In genomic region chr11:118411523-118411922, GRCh38 we compare ENCODE assay signal across 18 cellular contexts. TPM values are rescaled to one million over a fixed set of nuclear protein-coding genes. Genes with fewer than 3 reads are reported as not detected.
DNase-seq lines count a peak whose midpoint lies in the region; ATAC-seq, FAIRE-seq and TF ChIP-seq lines count a peak whose summit lies in the region.
"Had no signal": no experiment of that assay in that cellular context is flagged by ENCODE, and none has a peak within 500 bp of the region (broad histone marks: within the 10 kb centered on the region; RNA-seq: fewer than 3 reads in every experiment).

No MANE protein-coding gene starts in this region.

- no peak for TF ChIP-seq CTCF in GM12878 (IDR thresholded peaks at IDR 0.05 in 2 of 3, conservative IDR thresholded peaks at IDR 0.05 in 1 of 3; ENCODE audit: control insufficient read depth in 2 of 3, extremely low read depth in 1 of 3, insufficient read depth in 1 of 3, low read depth in 3 of 3, low read length in 3 of 3)

- H3K4me3 Mint-ChIP-seq in activated T-cell treated with anti-CD3 and anti-CD28 coated beads, Interleukin-2, amount 50 U/mL, for 24 hours, result no peak overlapping the region
- no peak overlapping the region for H3K4me3 Mint-ChIP-seq in activated T-cell treated with anti-CD3 and anti-CD28 coated beads, Interleukin-2, amount 50 U/mL, for 4 hours
- no peak overlapping the region for H3K4me3 Mint-ChIP-seq in stimulated activated memory B cell treated with anti-CD40 and anti-IgM and Interleukin-4, amounts not matched to agents 10 μg/mL and 1 μg/mL and 100 μg/mL, for 72 hours
- H3K4me3 Mint-ChIP-seq: CD8-positive, alpha-beta memory T cell had no signal

- no peak for ATAC-seq in activated T-cell treated with anti-CD3 and anti-CD28 coated beads, Interleukin-2, amount 50 U/mL, for 4 hours
- ATAC-seq in GM12878, result peak; percentile 54
- no peak for ATAC-seq in stimulated activated memory B cell treated with anti-CD40 and anti-IgM and Interleukin-4, amounts not matched to agents 10 μg/mL and 1 μg/mL and 100 μg/mL, for 72 hours
- ATAC-seq: A549 had no signal

- H3K36me3 Mint-ChIP-seq in activated T-cell treated with anti-CD3 and anti-CD28 coated beads, Interleukin-2, amount 50 U/mL, for 24 hours (ENCODE audit: low read depth), result peaks cover 56% of the 10 kb centered on the region
- peaks cover 20% of the 10 kb centered on the region for H3K36me3 Mint-ChIP-seq in activated T-cell treated with anti-CD3 and anti-CD28 coated beads, Interleukin-2, amount 50 U/mL, for 4 hours (ENCODE audit: insufficient read depth)
- H3K36me3 Mint-ChIP-seq in stimulated activated memory B cell treated with anti-CD40 and anti-IgM and Interleukin-4, amounts not matched to agents 10 μg/mL and 1 μg/mL and 100 μg/mL, for 72 hours, result peaks cover 39% of the 10 kb centered on the region

- H3K4me1 Mint-ChIP-seq in activated T-cell treated with anti-CD3 and anti-CD28 coated beads, Interleukin-2, amount 50 U/mL, for 24 hours (ENCODE audit: low read depth), result peaks cover 15% of the 10 kb centered on the region
- peaks cover 17% of the 10 kb centered on the region for H3K4me1 Mint-ChIP-seq in activated T-cell treated with anti-CD3 and anti-CD28 coated beads, Interleukin-2, amount 50 U/mL, for 4 hours (ENCODE audit: low read depth)
- H3K4me1 Mint-ChIP-seq in stimulated activated memory B cell treated with anti-CD40 and anti-IgM and Interleukin-4, amounts not matched to agents 10 μg/mL and 1 μg/mL and 100 μg/mL, for 72 hours, result peaks cover 16% of the 10 kb centered on the region

- WGBS in GM12878 (ENCODE audit: insufficient coverage, insufficient replicate concordance, low lambda C conversion rate, missing lambda C conversion rate), result 49% methylated on average over 3 of the region's 3 CpGs

- H3K4me3 ChIP-seq in GM12878, result no peak overlapping the region
- H3K4me3 ChIP-seq: A549, SJCRH30 had no signal

- in situ Hi-C loops in GM12878 (cut with MboI), result no loop called here

- H3K27ac ChIP-seq in GM12878 (ENCODE audit: control insufficient read depth, insufficient read depth), result no peak overlapping the region; the same call in 1 of the 2 replicates
- H3K27ac ChIP-seq: A549, SJCRH30 had no signal

- CTCF ChIA-PET in GM12878 (lab: Yijun Ruan, JAX), result interaction anchor here (0.6 kb wide), 1 partner anchor 92 kb away, joined by 3 read pairs; no protein-coding TSS in a partner anchor

- H4K20me1 ChIP-seq in GM12878 (ENCODE audit: control insufficient read depth, insufficient read depth), result no peaks in the 10 kb centered on the region

- TF ChIP-seq RAD21 in GM12878 (IDR thresholded peaks at IDR 0.05; ENCODE audit: insufficient read depth, low read depth, low read length), result no peak

- H3K27me3 ChIP-seq in GM12878 (replicated peaks in 1 of 2; ENCODE audit: control insufficient read depth in 2 of 2, insufficient read depth in 2 of 2, low read length in 1 of 2), result no peaks in the 10 kb centered on the region
- H3K27me3 ChIP-seq: SJCRH30 had no signal

- intact Hi-C loops in GM12878 (cut with micrococcal nuclease; ENCODE audit: unreplicated experiment), result no loop called here

- POLR2A ChIA-PET in GM12878 (lab: Charles Lee), result interaction anchor here (1.0 to 1.3 kb wide), 3 partner anchors 9 to 33 kb away, joined by 3 to 4 read pairs (median 3); no protein-coding TSS in a partner anchor

- H3K27ac Mint-ChIP-seq in activated T-cell treated with anti-CD3 and anti-CD28 coated beads, Interleukin-2, amount 50 U/mL, for 24 hours, result peak overlapping the region; percentile 13
- peak overlapping the region; percentile 52 for H3K27ac Mint-ChIP-seq in stimulated activated memory B cell treated with anti-CD40 and anti-IgM and Interleukin-4, amounts not matched to agents 10 μg/mL and 1 μg/mL and 100 μg/mL, for 72 hours

- H3K79me2 ChIP-seq in GM12878 (ENCODE audit: control insufficient read depth, insufficient read depth, low read length), result peaks cover 8% of the 10 kb centered on the region

- H3K9me3 ChIP-seq in GM12878 (replicated peaks; ENCODE audit: control insufficient read depth, insufficient read depth, low read length), result no peaks in the 10 kb centered on the region; the same call in 2 of the 3 replicates
- H3K9me3 ChIP-seq: A549, SJCRH30 had no signal

- no peaks in the 10 kb centered on the region for H3K27me3 Mint-ChIP-seq in activated T-cell treated with anti-CD3 and anti-CD28 coated beads, Interleukin-2, amount 50 U/mL, for 24 hours
- no peaks in the 10 kb centered on the region for H3K27me3 Mint-ChIP-seq in activated T-cell treated with anti-CD3 and anti-CD28 coated beads, Interleukin-2, amount 50 U/mL, for 4 hours (ENCODE audit: low read depth)
- H3K27me3 Mint-ChIP-seq in stimulated activated memory B cell treated with anti-CD40 and anti-IgM and Interleukin-4, amounts not matched to agents 10 μg/mL and 1 μg/mL and 100 μg/mL, for 72 hours, result no peaks in the 10 kb centered on the region
- H3K27me3 Mint-ChIP-seq: CD8-positive, alpha-beta memory T cell had no signal

- no peaks in the 10 kb centered on the region for H3K9me3 Mint-ChIP-seq in activated T-cell treated with anti-CD3 and anti-CD28 coated beads, Interleukin-2, amount 50 U/mL, for 24 hours
- no peaks in the 10 kb centered on the region for H3K9me3 Mint-ChIP-seq in activated T-cell treated with anti-CD3 and anti-CD28 coated beads, Interleukin-2, amount 50 U/mL, for 4 hours
- H3K9me3 Mint-ChIP-seq in stimulated activated memory B cell treated with anti-CD40 and anti-IgM and Interleukin-4, amounts not matched to agents 10 μg/mL and 1 μg/mL and 100 μg/mL, for 72 hours, result no peaks in the 10 kb centered on the region
- H3K9me3 Mint-ChIP-seq: CD8-positive, alpha-beta memory T cell had no signal

- DNase-seq in activated T-cell treated with anti-CD3 and anti-CD28 coated beads, Interleukin-2, amount 50 U/mL, for 24 hours, result no peak
- no peak for DNase-seq in activated T-cell treated with anti-CD3 and anti-CD28 coated beads, Interleukin-2, amount 50 U/mL, for 4 hours
- DNase-seq in NCI-H526 (lab: John Stamatoyannopoulos, UW) (peak; percentile 92 to 94), GM12878 (ENCODE audit: low read depth, low spot score) (no peak), AG08395 (ENCODE audit: low spot score) (no peak)
- no peak for DNase-seq in stimulated activated CD4-positive, alpha-beta T cell treated with anti-CD3 and anti-CD28 coated beads, Interleukin-4, amount 100 ng/mL, for 4 hours
- DNase-seq: C1 segment of cervical spinal cord; CD8-positive, alpha-beta memory T cell; DMS79; KBM-7; NCI-H1417; NCI-H187; NCI-H2107; NCI-H524; SJCRH30 had no signal

- peaks cover 24% of the 10 kb centered on the region for H3K4me1 ChIP-seq in GM12878 (ENCODE audit: control insufficient read depth, insufficient read depth, low read length)
- H3K4me1 ChIP-seq: SJCRH30 had no signal

- FAIRE-seq in GM12878 (lab: Jason Lieb, UNC), result no peak
- FAIRE-seq: A549, D721Med had no signal

- H2AFZ ChIP-seq in GM12878 (ENCODE audit: control insufficient read depth, low read depth, low read length), result no peak overlapping the region

- H3K9ac ChIP-seq in GM12878 (ENCODE audit: control insufficient read depth, insufficient read depth, low read length), result no peak overlapping the region

- no peak for TF ChIP-seq EP300 in GM12878 (IDR thresholded peaks at IDR 0.05; ENCODE audit: borderline replicate concordance in 1 of 2, control insufficient read depth in 1 of 2, low read depth in 2 of 2, low read length in 2 of 2)

- BruUV-seq in GM12878 (replicated peaks; lab: Mats Ljungman, UMichigan), result no TSS peak

- peaks cover 1 to 11% of the 10 kb centered on the region in 2 experiments; a peak in 3 of 4 replicates for H3K36me3 ChIP-seq in GM12878 (ENCODE audit: control insufficient read depth in 2 of 2, insufficient read depth in 2 of 2, low read length in 1 of 2)

- SMC1A ChIA-PET in GM12878 (lab: Charles Lee; ENCODE audit: uncharacterized antibody, unreplicated experiment), result no interaction called here

- RAD21 ChIA-PET in GM12878 (lab: Charles Lee; ENCODE audit: unreplicated experiment), result interaction anchor here (0.9 to 1.7 kb wide), 2 partner anchors 36 to 213 kb away, joined by 3 to 7 read pairs; no protein-coding TSS in a partner anchor

- no peak; the same call in 1 of the 2 replicates for TF ChIP-seq POLR2A in GM12878 (IDR thresholded peaks at IDR 0.05; ENCODE audit: low read depth, low read length)

- H3K4me2 ChIP-seq in GM12878 (ENCODE audit: control insufficient read depth, insufficient read depth), result 0 out of 2 replicates have a peak overlapping the region, but pooled peaks have one; percentile 25
- H3K4me2 ChIP-seq: A549 had no signal

RNA-seq across cellular contexts. Expression of gene ATP5MG, which starts 10.1 kb away (rescaled TPM):
- total RNA-seq in activated T-cell treated with anti-CD3 and anti-CD28 coated beads, Interleukin-2, amount 50 U/mL, for 4 hours, result 100 to 1,000 TPM; 236 to 266 (median 251) TPM
- total RNA-seq in GM12878 (2013; cell fraction: nucleolus; rRNA removed), result 24.1 and 29.2 TPM in 2 replicates
- total RNA-seq in GM12878 (2014; rRNA removed) (211 and 295 TPM in 2 replicates), GM12878 (2014; rRNA removed; fragmentation: Illumina TruSeq; extraction: Trizol) (317 and 321 TPM in 2 replicates), GM12878 (2021) (316 and 333 TPM in 2 replicates)
- polyA plus RNA-seq in GM12878 (2011; ENCODE audit: low read depth), result 4,287 TPM
- polyA plus RNA-seq in GM12878 (2011; rRNA removed) (735 and 1,009 TPM in 2 replicates), GM12878 (2014; fragmentation: Illumina TruSeq; extraction: Trizol) (287 and 299 TPM in 2 replicates), GM12878 (2014; fragmentation: Nextera tagmentation; extraction: Ambion mirVana) (1,000 to 10,000 TPM; 2,154 to 2,276 TPM), GM12878 (2014; rRNA removed) (531 and 577 TPM in 2 replicates), GM12878 (2016; fragmentation: Nextera tagmentation; extraction: Ambion mirVana) (1,000 to 10,000 TPM; 1,057 to 1,150 TPM)
- 470 and 534 TPM in 2 replicates for polyA plus RNA-seq in GM12878 (2011; cell fraction: cytosol; rRNA removed)
- 201 and 214 TPM in 2 replicates for polyA plus RNA-seq in GM12878 (2011; cell fraction: nucleus; rRNA removed)
- polyA plus RNA-seq in GM12878 (2012), result 410 and 516 TPM in 2 replicates
- polyA minus RNA-seq in GM12878 (2011; rRNA and poly(A)+ RNA removed), result 71.3 and 77.4 TPM in 2 replicates
- polyA minus RNA-seq in GM12878 (2011; cell fraction: cytosol; rRNA and poly(A)+ RNA removed), result 45.6 and 63.6 TPM in 2 replicates
- polyA minus RNA-seq in GM12878 (2011; cell fraction: nucleus; rRNA and poly(A)+ RNA removed), result 12.3 and 22.5 TPM in 2 replicates

RNA-seq across cellular contexts. Expression of gene KMT2A, which starts 24.8 kb away (rescaled TPM):
- 10 to 100 TPM; 42.5 to 54.8 (median 44.1) TPM for total RNA-seq in activated T-cell treated with anti-CD3 and anti-CD28 coated beads, Interleukin-2, amount 50 U/mL, for 4 hours
- 276 and 281 TPM in 2 replicates for total RNA-seq in GM12878 (2013; cell fraction: nucleolus; rRNA removed)
- total RNA-seq in GM12878 (2014; rRNA removed), result 24.9 and 25.2 TPM in 2 replicates
- 28.1 and 30.4 TPM in 2 replicates for total RNA-seq in GM12878 (2014; rRNA removed; fragmentation: Illumina TruSeq; extraction: Trizol)
- total RNA-seq in GM12878 (2021), result 52.6 and 56.9 TPM in 2 replicates
- polyA plus RNA-seq in GM12878 (2011; ENCODE audit: low read depth), result 21.9 TPM
- 25.7 and 27.1 TPM in 2 replicates for polyA plus RNA-seq in GM12878 (2011; rRNA removed)
- polyA plus RNA-seq in GM12878 (2011; cell fraction: cytosol; rRNA removed), result 27.8 and 30.6 TPM in 2 replicates
- 106 and 129 TPM in 2 replicates for polyA plus RNA-seq in GM12878 (2011; cell fraction: nucleus; rRNA removed)
- 24.1 and 29.5 TPM in 2 replicates for polyA plus RNA-seq in GM12878 (2012)
- 38.6 and 39.0 TPM in 2 replicates for polyA plus RNA-seq in GM12878 (2014; fragmentation: Illumina TruSeq; extraction: Trizol)
- polyA plus RNA-seq in GM12878 (2014; fragmentation: Nextera tagmentation; extraction: Ambion mirVana), result 1 to 10 TPM; 6.1 to 7.4 TPM
- 25.4 and 28.9 TPM in 2 replicates for polyA plus RNA-seq in GM12878 (2014; rRNA removed)
- 10 to 100 TPM; 11.2 to 12.7 TPM for polyA plus RNA-seq in GM12878 (2016; fragmentation: Nextera tagmentation; extraction: Ambion mirVana)
- 83.9 and 95.8 TPM in 2 replicates for polyA minus RNA-seq in GM12878 (2011; rRNA and poly(A)+ RNA removed)
- 25.9 and 28.2 TPM in 2 replicates for polyA minus RNA-seq in GM12878 (2011; cell fraction: cytosol; rRNA and poly(A)+ RNA removed)
- 103 and 145 TPM in 2 replicates for polyA minus RNA-seq in GM12878 (2011; cell fraction: nucleus; rRNA and poly(A)+ RNA removed)

RNA-seq across cellular contexts. Expression of gene UBE4A, which starts 52.1 kb away (rescaled TPM):
- total RNA-seq in activated T-cell treated with anti-CD3 and anti-CD28 coated beads, Interleukin-2, amount 50 U/mL, for 4 hours, result 10 to 100 TPM; 43.7 to 45.1 (median 45.0) TPM
- total RNA-seq in GM12878 (2013; cell fraction: nucleolus; rRNA removed), result 66.0 and 71.6 TPM in 2 replicates
- total RNA-seq in GM12878 (2014; rRNA removed) (39.6 and 44.5 TPM in 2 replicates), GM12878 (2014; rRNA removed; fragmentation: Illumina TruSeq; extraction: Trizol) (36.2 and 36.4 TPM in 2 replicates), GM12878 (2021) (30.1 and 31.1 TPM in 2 replicates)
- 7.4 TPM for polyA plus RNA-seq in GM12878 (2011; ENCODE audit: low read depth)
- polyA plus RNA-seq in GM12878 (2011; rRNA removed) (22.9 and 23.2 TPM in 2 replicates), GM12878 (2014; fragmentation: Illumina TruSeq; extraction: Trizol) (29.5 and 35.5 TPM in 2 replicates), GM12878 (2014; fragmentation: Nextera tagmentation; extraction: Ambion mirVana) (10 to 100 TPM in 1 of 2 experiments, 1 to 10 TPM in 1; 6.2 to 13.9 TPM), GM12878 (2014; rRNA removed) (15.9 and 17.1 TPM in 2 replicates), GM12878 (2016; fragmentation: Nextera tagmentation; extraction: Ambion mirVana) (10 to 100 TPM; 36.8 to 37.5 TPM)
- polyA plus RNA-seq in GM12878 (2011; cell fraction: cytosol; rRNA removed), result 12.5 and 18.0 TPM in 2 replicates
- 52.7 and 53.0 TPM in 2 replicates for polyA plus RNA-seq in GM12878 (2011; cell fraction: nucleus; rRNA removed)
- polyA plus RNA-seq in GM12878 (2012), result 10.7 and 13.6 TPM in 2 replicates
- polyA minus RNA-seq in GM12878 (2011; rRNA and poly(A)+ RNA removed), result 26.4 and 28.5 TPM in 2 replicates
- polyA minus RNA-seq in GM12878 (2011; cell fraction: cytosol; rRNA and poly(A)+ RNA removed), result 13.9 and 16.5 TPM in 2 replicates
- polyA minus RNA-seq in GM12878 (2011; cell fraction: nucleus; rRNA and poly(A)+ RNA removed), result 16.3 TPM in 2 replicates

Comparison
In these comparisons a context has a peak if more than half of its experiments do, and no peak if none do; other contexts are left out.
1. DNase-seq: peak in NCI-H526 (2 of 2); none in activated T-cell treated with anti-CD3 and anti-CD28 coated beads, Interleukin-2, amount 50 U/mL, for 24 hours (single experiment), activated T-cell treated with anti-CD3 and anti-CD28 coated beads, Interleukin-2, amount 50 U/mL, for 4 hours (single experiment), GM12878 (single experiment), AG08395 (single experiment) and stimulated activated CD4-positive, alpha-beta T cell treated with anti-CD3 and anti-CD28 coated beads, Interleukin-4, amount 100 ng/mL, for 4 hours (0 of 2).